In the genomic region with DNA sequence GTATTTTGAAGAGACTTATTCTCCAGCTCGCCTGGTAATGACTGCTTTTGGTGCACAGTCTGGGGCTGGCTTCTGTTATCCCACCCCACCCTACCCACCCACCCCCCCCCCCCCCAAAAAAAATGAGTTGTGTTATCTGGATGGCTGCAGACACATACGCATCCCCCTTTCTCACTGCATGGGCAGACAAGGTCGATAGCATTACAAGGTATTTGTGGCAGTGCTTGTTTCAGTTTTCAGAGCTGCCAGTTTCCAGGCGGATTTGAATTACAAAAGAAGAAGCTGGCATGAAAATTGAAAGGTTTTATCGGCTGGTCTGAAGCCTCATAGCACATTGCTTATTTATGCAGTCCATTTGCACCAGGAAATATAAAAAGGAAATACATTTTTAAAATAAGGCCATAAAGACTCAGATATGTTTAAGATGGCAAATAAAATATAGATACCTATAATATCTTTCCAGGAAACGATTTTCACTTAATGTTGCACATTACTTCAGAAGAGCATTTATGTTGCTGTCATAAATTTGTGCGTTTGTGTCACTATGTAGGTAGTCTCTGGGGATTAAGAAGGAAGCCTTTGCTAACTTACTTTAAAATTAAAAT, we compare ENCODE assay signal across 15 cellular contexts.
A peak's percentile ranks its signal among the peaks of the same experiment; 100 is the strongest.
DNase-seq lines count a peak whose midpoint lies in the region; ATAC-seq, FAIRE-seq and TF ChIP-seq lines count a peak whose summit lies in the region.
"Had no signal": no experiment of that assay in that cellular context is flagged by ENCODE, and none has a peak within 500 bp of the region (broad histone marks: within the 10 kb centered on the region; RNA-seq: fewer than 3 reads in every experiment).

No MANE protein-coding gene starts in this region.

- 5% methylated on average over 7 of the region's 7 CpGs for WGBS in K562 (ENCODE audit: insufficient coverage, low coverage, missing lambda C conversion rate)

- H3K4me3 Mint-ChIP-seq in stimulated activated memory B cell treated with anti-CD40 and anti-IgM and Interleukin-4, amounts not matched to agents 10 μg/mL and 1 μg/mL and 100 μg/mL, for 72 hours = peak overlapping the region; percentile 35
- H3K4me3 Mint-ChIP-seq: endodermal cell, GM23338 had no signal

- peak; percentile 48; the same call in 1 of the 2 replicates for TF ChIP-seq EP300 in K562 (IDR thresholded peaks at IDR 0.05; ENCODE audit: low read length)

- no peaks in the 10 kb centered on the region for H4K20me1 ChIP-seq in K562 (replicated peaks; ENCODE audit: control insufficient read depth, insufficient read depth, low read length)

- no peaks in the 10 kb centered on the region for H3K27me3 ChIP-seq in K562 (ENCODE audit: control insufficient read depth in 2 of 2, insufficient read depth in 2 of 2, low read length in 2 of 2)
- H3K27me3 ChIP-seq: pancreas had no signal

- H3K4me3 ChIP-seq in GM12875 (ENCODE audit: low read depth, low read length) (peak overlapping the region; percentile 26), K562 (no peak overlapping the region)
- H3K4me3 ChIP-seq: GM23338, pancreas had no signal

- POLR2A ChIA-PET in K562 (lab: Yijun Ruan, JAX) = interaction anchor here (0.9 to 2.8 kb wide), 7 partner anchors 11 to 217 kb away, joined by 3 to 11 read pairs (median 5); a partner anchor contains a TSS

- peak; percentile 74 for FAIRE-seq in K562 (lab: Jason Lieb, UNC)

- CTCF ChIA-PET in K562 (lab: Yijun Ruan, JAX; ENCODE audit: low intra/inter-chr PET ratio) = interaction anchor here (0.6 kb wide), 1 partner anchor 563 kb away, joined by 3 read pairs; no protein-coding TSS in a partner anchor

- H3K4me1 Mint-ChIP-seq in stimulated activated memory B cell treated with anti-CD40 and anti-IgM and Interleukin-4, amounts not matched to agents 10 μg/mL and 1 μg/mL and 100 μg/mL, for 72 hours = peaks cover 29% of the 10 kb centered on the region

- no peaks in the 10 kb centered on the region for H3K9me3 ChIP-seq in K562 (replicated peaks; ENCODE audit: control insufficient read depth, insufficient read depth, low read depth, low read length)
- H3K9me3 ChIP-seq: pancreas had no signal

- peaks cover 6% of the 10 kb centered on the region; the same call in 1 of the 3 replicates for H3K36me3 ChIP-seq in K562 (ENCODE audit: control insufficient read depth, insufficient read depth, low read length)
- H3K36me3 ChIP-seq: pancreas had no signal

- H3K36me3 Mint-ChIP-seq in stimulated activated memory B cell treated with anti-CD40 and anti-IgM and Interleukin-4, amounts not matched to agents 10 μg/mL and 1 μg/mL and 100 μg/mL, for 72 hours = peaks cover 10% of the 10 kb centered on the region

- H3K9me3 Mint-ChIP-seq in stimulated activated memory B cell treated with anti-CD40 and anti-IgM and Interleukin-4, amounts not matched to agents 10 μg/mL and 1 μg/mL and 100 μg/mL, for 72 hours = no peaks in the 10 kb centered on the region
- H3K9me3 Mint-ChIP-seq: endodermal cell, GM23338 had no signal

- peak overlapping the region; percentile 47 for H3K27ac ChIP-seq in K562 (ENCODE audit: extremely low read depth, low read depth, low read length)
- H3K27ac ChIP-seq: pancreas had no signal

- peaks cover 0 to 30% of the 10 kb centered on the region in 2 experiments; a peak in 3 of 5 replicates for H3K4me1 ChIP-seq in K562 (replicated peaks in 1 of 2; ENCODE audit: control insufficient read depth in 2 of 2, insufficient read depth in 2 of 2, low read length in 2 of 2)

- no peak for TF ChIP-seq POLR2A in K562 (conservative IDR thresholded peaks at IDR 0.05)

- no peak overlapping the region for H2AFZ ChIP-seq in K562 (ENCODE audit: low read depth, low read length)
- H2AFZ ChIP-seq: GM23338 had no signal

- H3K79me2 ChIP-seq in K562 (ENCODE audit: control insufficient read depth, insufficient read depth, low read length) = peaks cover 32% of the 10 kb centered on the region

- peak overlapping the region; percentile 76 for H3K27ac Mint-ChIP-seq in stimulated activated memory B cell treated with anti-CD40 and anti-IgM and Interleukin-4, amounts not matched to agents 10 μg/mL and 1 μg/mL and 100 μg/mL, for 72 hours
- H3K27ac Mint-ChIP-seq: endodermal cell, GM23338 had no signal

- H3K9ac ChIP-seq in K562 (ENCODE audit: insufficient read depth in 1 of 2, low read depth in 2 of 2, low read length in 2 of 2) = peak overlapping the region in 1 of 2 experiments; percentile 15; a peak in 2 of 4 replicates

- ATAC-seq in K562 (peak; percentile 78), HG03139 (IDR thresholded peaks at IDR 0.05; ENCODE audit: unreplicated experiment) (no peak)
- no peak for ATAC-seq in stimulated activated memory B cell treated with anti-CD40 and anti-IgM and Interleukin-4, amounts not matched to agents 10 μg/mL and 1 μg/mL and 100 μg/mL, for 72 hours
- ATAC-seq: GM23338, left cardiac atrium, pancreas, PC-3 had no signal

- no peak for TF ChIP-seq CTCF in GM12875 (IDR thresholded peaks at IDR 0.05; ENCODE audit: borderline replicate concordance, insufficient read depth, low read depth, low read length)
- no peak for TF ChIP-seq CTCF in K562 (IDR thresholded peaks at IDR 0.05 in 2 of 3, conservative IDR thresholded peaks at IDR 0.05 in 1 of 3; ENCODE audit: insufficient read depth in 2 of 3, low read depth in 1 of 3, low read length in 3 of 3)

- H3K27me3 Mint-ChIP-seq in stimulated activated memory B cell treated with anti-CD40 and anti-IgM and Interleukin-4, amounts not matched to agents 10 μg/mL and 1 μg/mL and 100 μg/mL, for 72 hours = no peaks in the 10 kb centered on the region

- H3K9me1 ChIP-seq in K562 (ENCODE audit: control insufficient read depth, insufficient read depth, low read length) = no peaks in the 10 kb centered on the region

- H3K4me2 ChIP-seq in K562 (ENCODE audit: insufficient read depth, low read length) = peak overlapping the region; percentile 57
- H3K4me2 ChIP-seq: GM23338 had no signal

- BruUV-seq in K562 (replicated peaks; lab: Mats Ljungman, UMichigan) = no TSS peak

- DNase-seq in NCI-H2107 treated with DMSO at 0.1 percent for 48 hours (lab: John Stamatoyannopoulos, UW; ENCODE audit: unreplicated experiment) (peak; percentile 59), K562 (ENCODE audit: extremely low read depth in 1 of 4, low spot score in 3 of 4) (peak; percentile 68 to 89 (median 80)), SHP77 (lab: John Stamatoyannopoulos, UW) (no peak), GM19240 (ENCODE audit: insufficient read length, low spot score) (no peak)
- DNase-seq: cerebellar nuclear complex; endodermal cell; left cardiac atrium; NCI-H1417 treated with DMSO at 0.1 percent for 48 hours; pancreas; PC-3; stimulated activated CD4-positive, alpha-beta T cell treated with anti-CD3 and anti-CD28 coated beads, Interleukin-4, amount 100 ng/mL, for 4 hours had no signal

- in situ Hi-C loops in K562 (cut with MboI) = no loop called here

- intact Hi-C loops in K562 (cut with micrococcal nuclease) = loop anchor here (5.0 kb wide), 1 partner anchor 50 kb away; no protein-coding TSS in a partner anchor

- TF ChIP-seq RAD21 in K562 (CRISPR knock-in tag; conservative IDR thresholded peaks at IDR 0.05 in 1 of 2, IDR thresholded peaks at IDR 0.05 in 1 of 2) = no peak

TF ChIP-seq in K562, 482 proteins besides CTCF, POLR2A, EP300 and RAD21 (continues in another document):
- peak; percentile 45; the same call in 1 of the 2 replicates for TF ChIP-seq NCOR1 (IDR thresholded peaks at IDR 0.05)
- no peak for TF ChIP-seq ZNF263 (CRISPR knock-in tag; IDR thresholded peaks at IDR 0.05; ENCODE audit: borderline replicate concordance)
- TF ChIP-seq KLF16 (IDR thresholded peaks at IDR 0.05) = peak; percentile 13; the same call in 1 of the 2 replicates
- peak; percentile 59; the same call in 1 of the 2 replicates for TF ChIP-seq STAT5A (IDR thresholded peaks at IDR 0.05; ENCODE audit: borderline replicate concordance, low read length)
- peak; percentile 45; the same call in 1 of the 2 replicates for TF ChIP-seq DPF2 (IDR thresholded peaks at IDR 0.05)
- 0 out of 2 replicates have a peak, but pooled peaks have one; percentile 11 for TF ChIP-seq MTA2 (IDR thresholded peaks at IDR 0.05; ENCODE audit: low read depth)
- peak; percentile 44 for TF ChIP-seq CBFA2T2 (conservative IDR thresholded peaks at IDR 0.05)
- no peak for TF ChIP-seq ZNF124 (CRISPR knock-in tag; IDR thresholded peaks at IDR 0.05)
- TF ChIP-seq PHF21A (IDR thresholded peaks at IDR 0.05; ENCODE audit: borderline replicate concordance, low read depth) = no peak
- peak; percentile 46; the same call in 1 of the 2 replicates for TF ChIP-seq CREM (IDR thresholded peaks at IDR 0.05; ENCODE audit: low read depth)
- peak; percentile 67 for TF ChIP-seq TCF3 (CRISPR knock-in tag; IDR thresholded peaks at IDR 0.05)
- no peak for TF ChIP-seq SRSF3 (IDR thresholded peaks at IDR 0.05; ENCODE audit: insufficient read depth, low read length)
- TF ChIP-seq POLR2AphosphoS5 (IDR thresholded peaks at IDR 0.05; ENCODE audit: control insufficient read depth, insufficient read depth, low read depth, low read length) = peak; percentile 72; the same call in 1 of the 2 replicates
- peak; percentile 64 for TF ChIP-seq ARID1B (IDR thresholded peaks at IDR 0.05)
- no peak for TF ChIP-seq HOXB6 (CRISPR knock-in tag; IDR thresholded peaks at IDR 0.05; ENCODE audit: borderline replicate concordance)
- no peak for TF ChIP-seq NR3C1 (CRISPR knock-in tag; IDR thresholded peaks at IDR 0.05)
- peak; percentile 36; the same call in 1 of the 2 replicates for TF ChIP-seq SMARCA4 (IDR thresholded peaks at IDR 0.05)
- TF ChIP-seq TAL1 (IDR thresholded peaks at IDR 0.05) = peak; percentile 55; the same call in 1 of the 2 replicates
- TF ChIP-seq ZNF384 (IDR thresholded peaks at IDR 0.05; ENCODE audit: low read depth, low read length) = peak; percentile 40
- TF ChIP-seq, protein P1, sequence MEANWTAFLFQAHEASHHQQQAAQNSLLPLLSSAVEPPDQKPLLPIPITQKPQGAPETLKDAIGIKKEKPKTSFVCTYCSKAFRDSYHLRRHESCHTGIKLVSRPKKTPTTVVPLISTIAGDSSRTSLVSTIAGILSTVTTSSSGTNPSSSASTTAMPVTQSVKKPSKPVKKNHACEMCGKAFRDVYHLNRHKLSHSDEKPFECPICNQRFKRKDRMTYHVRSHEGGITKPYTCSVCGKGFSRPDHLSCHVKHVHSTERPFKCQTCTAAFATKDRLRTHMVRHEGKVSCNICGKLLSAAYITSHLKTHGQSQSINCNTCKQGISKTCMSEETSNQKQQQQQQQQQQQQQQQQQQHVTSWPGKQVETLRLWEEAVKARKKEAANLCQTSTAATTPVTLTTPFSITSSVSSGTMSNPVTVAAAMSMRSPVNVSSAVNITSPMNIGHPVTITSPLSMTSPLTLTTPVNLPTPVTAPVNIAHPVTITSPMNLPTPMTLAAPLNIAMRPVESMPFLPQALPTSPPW (CRISPR knock-in tag; IDR thresholded peaks at IDR 0.05) = peak; percentile 85
- TF ChIP-seq FUS (optimal IDR thresholded peaks at IDR 0.05; ENCODE audit: low read depth, low read length) = no peak
- TF ChIP-seq, protein P2, sequence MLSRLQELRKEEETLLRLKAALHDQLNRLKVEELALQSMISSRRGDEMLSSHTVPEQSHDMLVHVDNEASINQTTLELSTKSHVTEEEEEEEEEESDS (CRISPR knock-in tag; IDR thresholded peaks at IDR 0.05) = no peak

Comparison
In these comparisons a context has a peak if more than half of its experiments do, and no peak if none do; other contexts are left out.
1. DNase-seq: peak in NCI-H2107 treated with DMSO at 0.1 percent for 48 hours (single experiment) and K562 (4 of 4); none in SHP77 (0 of 2) and GM19240 (single experiment).